ENCODE assay signal across 9 cellular contexts in the genomic region with DNA sequence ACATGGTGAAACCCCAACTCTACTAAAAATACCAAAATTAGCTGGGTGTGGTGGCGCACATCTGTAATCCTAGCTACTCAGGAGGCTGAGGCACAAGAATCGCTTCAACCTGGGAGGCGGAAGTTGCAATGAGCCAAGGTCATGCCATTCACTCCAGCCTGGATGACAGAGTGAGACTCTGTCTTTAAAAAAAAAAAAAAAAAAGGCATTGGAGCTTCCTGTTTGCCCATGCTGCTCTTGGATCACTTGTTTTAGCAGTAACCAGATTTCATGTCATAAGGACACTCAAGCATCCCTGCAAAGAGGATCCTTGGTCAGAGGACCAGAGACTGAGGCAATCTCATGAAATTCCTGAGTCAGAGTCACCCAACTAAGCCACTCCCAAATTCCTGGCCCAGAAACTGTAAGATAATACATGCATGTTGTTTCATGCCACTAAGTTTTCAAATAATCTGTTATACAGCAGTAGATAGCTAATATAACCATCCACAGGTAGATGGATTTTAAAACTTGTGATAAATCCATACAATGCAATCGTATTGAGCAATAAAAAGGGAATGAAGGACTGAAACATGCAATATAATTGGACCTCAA.
DNase-seq lines count a peak whose midpoint lies in the region; ATAC-seq, FAIRE-seq and TF ChIP-seq lines count a peak whose summit lies in the region.
"Had no signal": no experiment of that assay in that cellular context is flagged by ENCODE, and none has a peak within 500 bp of the region (broad histone marks: within the 10 kb centered on the region; RNA-seq: fewer than 3 reads in every experiment).

No MANE protein-coding gene starts in this region.

- FAIRE-seq in HTR-8/SVneo (lab: Jason Lieb, UNC), result no peak

- no peaks in the 10 kb centered on the region for H3K27me3 ChIP-seq in brain microvascular endothelial cell (replicated peaks)

- H3K4me3 ChIP-seq in AG09309 (ENCODE audit: control insufficient read depth, low read depth, low read length), result no peak overlapping the region
- H3K4me3 ChIP-seq in brain microvascular endothelial cell (ENCODE audit: low read depth, low read length), result no peak overlapping the region

- no peaks in the 10 kb centered on the region for H3K27me3 Mint-ChIP-seq in activated CD8-positive, alpha-beta memory T cell treated with anti-CD3 and anti-CD28 coated beads, Interleukin-2, amount 10 ng/mL, durations not matched to agents 7 days and 5 days
- H3K27me3 Mint-ChIP-seq in T-helper 17 cell, result no peaks in the 10 kb centered on the region

- TF ChIP-seq CTCF in AG09309 (IDR thresholded peaks at IDR 0.05; ENCODE audit: control insufficient read depth, insufficient read depth, low read depth, low read length, missing control alignments) (no peak), brain microvascular endothelial cell (IDR thresholded peaks at IDR 0.05; ENCODE audit: low read depth, low read length, missing control alignments) (no peak)

- H3K27ac Mint-ChIP-seq in activated CD8-positive, alpha-beta memory T cell treated with anti-CD3 and anti-CD28 coated beads, Interleukin-2, amount 10 ng/mL, durations not matched to agents 7 days and 5 days, result no peak overlapping the region
- H3K27ac Mint-ChIP-seq in T-helper 17 cell, result no peak overlapping the region

- H3K36me3 Mint-ChIP-seq in activated CD8-positive, alpha-beta memory T cell treated with anti-CD3 and anti-CD28 coated beads, Interleukin-2, amount 10 ng/mL, durations not matched to agents 7 days and 5 days, result peaks cover 36% of the 10 kb centered on the region
- peaks cover 3% of the 10 kb centered on the region for H3K36me3 Mint-ChIP-seq in T-helper 17 cell (ENCODE audit: low read depth)

- in situ Hi-C loops in brain microvascular endothelial cell (cut with HindIII; ENCODE audit: low pct_ligation_motif_present, low sequenced_read_pairs), result no loop called here

- CTCF ChIA-PET in activated CD8-positive, alpha-beta memory T cell treated with anti-CD3 and anti-CD28 coated beads, Interleukin-2, amount 10 ng/mL, durations not matched to agents 7 days and 5 days (lab: Charles Lee), result no interaction called here

- H3K9me3 Mint-ChIP-seq in activated CD8-positive, alpha-beta memory T cell treated with anti-CD3 and anti-CD28 coated beads, Interleukin-2, amount 10 ng/mL, durations not matched to agents 7 days and 5 days (ENCODE audit: low read depth), result no peaks in the 10 kb centered on the region

- H3K4me1 Mint-ChIP-seq in activated CD8-positive, alpha-beta memory T cell treated with anti-CD3 and anti-CD28 coated beads, Interleukin-2, amount 10 ng/mL, durations not matched to agents 7 days and 5 days, result no peaks in the 10 kb centered on the region
- peaks cover 24% of the 10 kb centered on the region for H3K4me1 Mint-ChIP-seq in T-helper 17 cell

- H3K9me3 ChIP-seq in T-helper 17 cell (ENCODE audit: control insufficient read depth, low read length, poor library complexity, severe bottlenecking), result no peaks in the 10 kb centered on the region

- intact Hi-C loops in left colon (cut with DNase I, micrococcal nuclease), result no loop called here

- no peak overlapping the region for H3K4me3 Mint-ChIP-seq in activated CD8-positive, alpha-beta memory T cell treated with anti-CD3 and anti-CD28 coated beads, Interleukin-2, amount 10 ng/mL, durations not matched to agents 7 days and 5 days
- no peak overlapping the region for H3K4me3 Mint-ChIP-seq in T-helper 17 cell

- peak; percentile 59 for ATAC-seq in left colon
- ATAC-seq in activated CD8-positive, alpha-beta memory T cell treated with anti-CD3 and anti-CD28 coated beads, Interleukin-2, amount 10 ng/mL, durations not matched to agents 7 days and 5 days, result no peak
- ATAC-seq in HG03520 (IDR thresholded peaks at IDR 0.05; ENCODE audit: unreplicated experiment), result no peak
- ATAC-seq in T-helper 17 cell, result no peak

- H3K36me3 ChIP-seq in brain microvascular endothelial cell (replicated peaks), result peaks cover 3% of the 10 kb centered on the region

- H3K27ac ChIP-seq in brain microvascular endothelial cell, result no peak overlapping the region

- DNase-seq in AG09309 (ENCODE audit: low read depth) (peak; percentile 89), HTR-8/SVneo (ENCODE audit: insufficient read length, low spot score) (peak; percentile 53), brain microvascular endothelial cell (peak; percentile 59), left colon (no peak), T-helper 9 cell (no peak), T-helper 17 cell (no peak)
- no peak for DNase-seq in activated CD8-positive, alpha-beta memory T cell treated with anti-CD3 and anti-CD28 coated beads, Interleukin-2, amount 10 ng/mL, durations not matched to agents 7 days and 5 days
- DNase-seq: NCI-H446 treated with DMSO at 0.1 percent for 48 hours had no signal

Comparison
In these comparisons a context has a peak if more than half of its experiments do, and no peak if none do; other contexts are left out.
1. DNase-seq: peak in AG09309 (single experiment), HTR-8/SVneo (single experiment) and brain microvascular endothelial cell (single experiment); none in left colon (0 of 2), T-helper 9 cell (single experiment), activated CD8-positive, alpha-beta memory T cell treated with anti-CD3 and anti-CD28 coated beads, Interleukin-2, amount 10 ng/mL, durations not matched to agents 7 days and 5 days (single experiment) and T-helper 17 cell (0 of 3).